Comparison of ENCODE assay signal across 28 cellular contexts in genomic region chr1:203828424-203828823, GRCh38. TPM values are rescaled to one million over a fixed set of nuclear protein-coding genes. Genes with fewer than 3 reads are reported as not detected.
DNase-seq lines count a peak whose midpoint lies in the region; ATAC-seq, FAIRE-seq and TF ChIP-seq lines count a peak whose summit lies in the region.
"Had no signal": no experiment of that assay in that cellular context is flagged by ENCODE, and none has a peak within 500 bp of the region (broad histone marks: within the 10 kb centered on the region; RNA-seq: fewer than 3 reads in every experiment).

No MANE protein-coding gene starts in this region.

- intact Hi-C loops in endothelial cell of umbilical vein (cut with micrococcal nuclease) (no loop called here), thyroid gland (cut with DNase I) (no loop called here)

- CTCF ChIA-PET in SK-N-SH (lab: Yijun Ruan, JAX) (no interaction called here), endothelial cell of umbilical vein (lab: Charles Lee) (no interaction called here)

- no peak for TF ChIP-seq RAD21 in SK-N-SH (IDR thresholded peaks at IDR 0.05; ENCODE audit: low read length)

- H3K9ac ChIP-seq in SK-N-SH = no peak overlapping the region
- H3K9ac ChIP-seq in endothelial cell of umbilical vein (replicated peaks; ENCODE audit: extremely low read depth, insufficient read depth, low read length) = no peak overlapping the region

- TF ChIP-seq CTCF in SK-N-SH (IDR thresholded peaks at IDR 0.05) = no peak
- TF ChIP-seq CTCF in endothelial cell of umbilical vein (IDR thresholded peaks at IDR 0.05; ENCODE audit: extremely low read depth in 1 of 2, insufficient read depth in 1 of 2, low read depth in 1 of 2, low read length in 2 of 2) = no peak
- no peak for TF ChIP-seq CTCF in thyroid gland (IDR thresholded peaks at IDR 0.05)

- H3K79me2 ChIP-seq in ACC112 (ENCODE audit: control insufficient read depth, insufficient read depth, low read length, unreplicated experiment) (peaks cover 34% of the 10 kb centered on the region), SK-N-SH (ENCODE audit: insufficient read depth) (peaks cover 55% of the 10 kb centered on the region), endothelial cell of umbilical vein (ENCODE audit: control insufficient read depth, insufficient read depth, low read length) (peaks cover 21% of the 10 kb centered on the region)

- peak overlapping the region; percentile 79 for H3K27ac ChIP-seq in ACC112 (ENCODE audit: low read depth, low read length)
- H3K27ac ChIP-seq in SK-N-SH (ENCODE audit: low read depth in 2 of 2, low read length in 1 of 2) = peak overlapping the region; percentile 43 to 62; a peak in 3 of 4 replicates
- peak overlapping the region; percentile 53 for H3K27ac ChIP-seq in endothelial cell of umbilical vein (ENCODE audit: insufficient read depth, low read depth, low read length)
- H3K27ac ChIP-seq in small intestine (ENCODE audit: low read depth in 1 of 2, low read length in 1 of 2) = no peak overlapping the region
- peak overlapping the region in 1 of 3 donors; percentile 22 for H3K27ac ChIP-seq in thyroid gland

- H3K9me1 ChIP-seq in endothelial cell of umbilical vein (replicated peaks; ENCODE audit: control insufficient read depth, extremely low read depth, insufficient read depth, low read length) = no peaks in the 10 kb centered on the region

- no peak for TF ChIP-seq EP300 in SK-N-SH (IDR thresholded peaks at IDR 0.05; ENCODE audit: borderline replicate concordance in 1 of 2, low read depth in 1 of 2, low read length in 1 of 2)

- no peak for TF ChIP-seq POLR2A in endothelial cell of umbilical vein (IDR thresholded peaks at IDR 0.05; ENCODE audit: low read depth, low read length)
- TF ChIP-seq POLR2A in thyroid gland (IDR thresholded peaks at IDR 0.05) = no peak

- no peaks in the 10 kb centered on the region for H3K27me3 ChIP-seq in ACC112 (ENCODE audit: insufficient read depth, low read length)
- H3K27me3 ChIP-seq in SK-N-SH (ENCODE audit: insufficient read depth) = no peaks in the 10 kb centered on the region
- no peaks in the 10 kb centered on the region for H3K27me3 ChIP-seq in endothelial cell of umbilical vein (ENCODE audit: control insufficient read depth in 2 of 2, insufficient read depth in 2 of 2, low read length in 2 of 2)
- H3K27me3 ChIP-seq in small intestine (ENCODE audit: control insufficient read depth in 2 of 2, insufficient read depth in 2 of 2, low read length in 2 of 2) = no peaks in the 10 kb centered on the region
- no peaks in the 10 kb centered on the region for H3K27me3 ChIP-seq in thyroid gland

- H3F3A ChIP-seq in SK-N-SH (replicated peaks; ENCODE audit: insufficient read depth) = peaks cover 21% of the 10 kb centered on the region

- no peak for FAIRE-seq in endothelial cell of umbilical vein (lab: Jason Lieb, UNC)
- FAIRE-seq in small intestine (lab: Jason Lieb, UNC) = no peak
- FAIRE-seq: GM18507, HepG2, K562 had no signal

- H3K4me1 ChIP-seq in ACC112 (ENCODE audit: control insufficient read depth, insufficient read depth, low read length, unreplicated experiment) (peaks cover 30% of the 10 kb centered on the region), SK-N-SH (ENCODE audit: control insufficient read depth in 1 of 2, insufficient read depth in 2 of 2, low read depth in 1 of 2, low read length in 1 of 2) (peaks cover 4 to 5% of the 10 kb centered on the region in 2 experiments; a peak in 2 of 4 replicates), endothelial cell of umbilical vein (ENCODE audit: control insufficient read depth, extremely low read depth, insufficient read depth, low read length) (peaks cover 18% of the 10 kb centered on the region), small intestine (ENCODE audit: control insufficient read depth in 2 of 2, insufficient read depth in 1 of 2, low read depth in 1 of 2, low read length in 1 of 2) (no peaks in the 10 kb centered on the region), thyroid gland (no peaks in the 10 kb centered on the region)

- H2AFZ ChIP-seq in ACC112 (ENCODE audit: low read length, unreplicated experiment) = no peak overlapping the region
- no peak overlapping the region for H2AFZ ChIP-seq in SK-N-SH (ENCODE audit: low read depth)
- H2AFZ ChIP-seq in endothelial cell of umbilical vein (ENCODE audit: low read depth, low read length) = no peak overlapping the region
- H2AFZ ChIP-seq: GM23338 had no signal

- H3K4me2 ChIP-seq in SK-N-SH = no peak overlapping the region
- peak overlapping the region; percentile 17 for H3K4me2 ChIP-seq in endothelial cell of umbilical vein (ENCODE audit: insufficient read depth, low read length)
- H3K4me2 ChIP-seq: GM23338 had no signal

- 14% methylated on average over 1 of the region's 1 CpG for WGBS in SK-N-SH (ENCODE audit: low lambda C conversion rate)
- 13 to 48% (median 29%) methylated on average over 1 of the region's 1 CpG for WGBS in small intestine, 3 donors
- 58 to 69% methylated on average over 1 of the region's 1 CpG for WGBS in thyroid gland, 2 donors

- peaks cover 36% of the 10 kb centered on the region for H3K36me3 ChIP-seq in ACC112 (ENCODE audit: insufficient read depth, low read length)
- peaks cover 75 to 83% of the 10 kb centered on the region in 2 experiments for H3K36me3 ChIP-seq in SK-N-SH (replicated peaks in 1 of 2; ENCODE audit: control insufficient read depth in 1 of 2, insufficient read depth in 2 of 2, low read length in 1 of 2)
- H3K36me3 ChIP-seq in endothelial cell of umbilical vein (ENCODE audit: control insufficient read depth in 2 of 2, extremely low read depth in 1 of 2, insufficient read depth in 2 of 2, low read length in 2 of 2) = peaks cover 11 to 21% of the 10 kb centered on the region in 2 experiments
- H3K36me3 ChIP-seq in small intestine (ENCODE audit: control insufficient read depth in 2 of 2, insufficient read depth in 2 of 2, low read length in 2 of 2) = peaks cover 9 to 18% of the 10 kb centered on the region in 2 donors
- peaks cover 43 to 54% of the 10 kb centered on the region in 2 donors for H3K36me3 ChIP-seq in thyroid gland

- DNase-seq in SK-N-SH (no peak), endothelial cell of umbilical vein (ENCODE audit: low read depth, low spot score) (no peak), small intestine (peak; percentile 30), thyroid gland (no peak)
- no peak for DNase-seq in stimulated activated naive CD4-positive, alpha-beta T cell treated with Interleukin-2 at 50 U/mL for 16 hours (lab: John Stamatoyannopoulos, UW)
- DNase-seq: 8988T; C1 segment of cervical spinal cord; CD4-positive, alpha-beta memory T cell; COR-L47; DMS53; H9; Kasumi-1; MV-4-11; NCI-H1105; NCI-H1436 treated with DMSO at 0.1 percent for 48 hours; NCI-H187 treated with DMSO at 0.1 percent for 48 hours; NCI-H2107; NCI-H446; NCI-H524 treated with DMSO at 0.1 percent for 48 hours; NCI-H774; RPMI8226; SHP77 had no signal

- no peak overlapping the region for H3K4me3 ChIP-seq in ACC112 (ENCODE audit: low read depth, low read length)
- H3K4me3 ChIP-seq in SK-N-SH (ENCODE audit: low read depth in 2 of 2, low read length in 1 of 2) = no peak overlapping the region
- H3K4me3 ChIP-seq in endothelial cell of umbilical vein (replicated peaks in 1 of 3; ENCODE audit: insufficient read depth in 1 of 3, low read depth in 1 of 3, low read length in 3 of 3) = no peak overlapping the region
- no peak overlapping the region for H3K4me3 ChIP-seq in small intestine (ENCODE audit: low read depth in 1 of 2, low read length in 2 of 2)
- no peak overlapping the region for H3K4me3 ChIP-seq in thyroid gland (replicated peaks in 1 of 3)
- H3K4me3 ChIP-seq: GM23338, K562 had no signal

- POLR2A ChIA-PET in SK-N-SH (lab: Yijun Ruan, JAX) = no interaction called here
- POLR2A ChIA-PET in endothelial cell of umbilical vein (lab: Charles Lee) = no interaction called here

- BruUV-seq in endothelial cell of umbilical vein (replicated peaks; lab: Mats Ljungman, UMichigan) = no TSS peak

- no peaks in the 10 kb centered on the region for H3K9me2 ChIP-seq in SK-N-SH

- ATAC-seq in HG03565 (IDR thresholded peaks at IDR 0.05; ENCODE audit: unreplicated experiment) = no peak
- ATAC-seq: GM23338, HepG2, K562 had no signal

- H4K20me1 ChIP-seq in SK-N-SH (ENCODE audit: insufficient read depth) (peaks cover 16% of the 10 kb centered on the region), endothelial cell of umbilical vein (replicated peaks; ENCODE audit: control insufficient read depth, extremely low read depth, insufficient read depth, low read length) (no peaks in the 10 kb centered on the region)

- dilution Hi-C loops in endothelial cell of umbilical vein (cut with MboI; ENCODE audit: extremely low pct_ligation_motif_present, low sequenced_read_pairs) = no loop called here

- H3K9me3 ChIP-seq in SK-N-SH (no peaks in the 10 kb centered on the region), endothelial cell of umbilical vein (replicated peaks; ENCODE audit: control insufficient read depth, insufficient read depth, low read length) (no peaks in the 10 kb centered on the region), small intestine (ENCODE audit: control insufficient read depth, low read depth) (no peaks in the 10 kb centered on the region), thyroid gland (no peaks in the 10 kb centered on the region)

RNA-seq across cellular contexts. Expression of gene SNRPE, which starts 33.0 kb away (rescaled TPM):
- polyA plus RNA-seq in SK-N-SH (2012; rRNA removed) (177 and 359 TPM in 2 replicates), endothelial cell of umbilical vein (161 and 196 TPM in 2 replicates), small intestine (100 to 1,000 TPM in 1 of 3 donors, 10 to 100 TPM in 2; 46.3 to 156 (median 81.1) TPM)
- 253 and 593 TPM in 2 replicates for polyA plus RNA-seq in SK-N-SH (2012; cell fraction: cytosol; rRNA removed)
- polyA plus RNA-seq in SK-N-SH (2012; cell fraction: nucleus; rRNA removed) = 114 and 138 TPM in 2 replicates
- total RNA-seq in endothelial cell of umbilical vein (199 and 219 TPM in 2 replicates), thyroid gland (10 to 100 TPM; 21.9 to 54.7 (median 38.5) TPM)
- 298 and 430 TPM in 2 replicates for polyA plus RNA-seq in endothelial cell of umbilical vein (2011; cell fraction: cytosol; rRNA removed)
- 106 and 139 TPM in 2 replicates for polyA plus RNA-seq in endothelial cell of umbilical vein (2011; cell fraction: nucleus; rRNA removed)
- polyA plus RNA-seq in endothelial cell of umbilical vein (2012) = 195 and 332 TPM in 2 replicates
- polyA minus RNA-seq in endothelial cell of umbilical vein = 34.8 and 53.7 TPM in 2 replicates
- polyA minus RNA-seq in endothelial cell of umbilical vein (2011; cell fraction: cytosol; rRNA and poly(A)+ RNA removed) = 46.9 TPM
- polyA minus RNA-seq in endothelial cell of umbilical vein (2011; cell fraction: nucleus; rRNA and poly(A)+ RNA removed) = 17.9 and 26.9 TPM in 2 replicates

RNA-seq across cellular contexts. Expression of gene ZBED6, which starts 33.0 kb away (rescaled TPM):
- polyA plus RNA-seq in SK-N-SH (2012; rRNA removed) = 2.5 and 3.2 TPM in 2 replicates
- polyA plus RNA-seq in SK-N-SH (2012; cell fraction: cytosol; rRNA removed) = 1.6 and 2.4 TPM in 2 replicates
- polyA plus RNA-seq in SK-N-SH (2012; cell fraction: nucleus; rRNA removed) = 3.7 and 6.8 TPM in 2 replicates
- 36.7 and 38.9 TPM in 2 replicates for total RNA-seq in endothelial cell of umbilical vein
- 5.2 and 6.4 TPM in 2 replicates for polyA plus RNA-seq in endothelial cell of umbilical vein
- polyA plus RNA-seq in endothelial cell of umbilical vein (2011; cell fraction: cytosol; rRNA removed) = 4.9 and 5.5 TPM in 2 replicates
- polyA plus RNA-seq in endothelial cell of umbilical vein (2011; cell fraction: nucleus; rRNA removed) = 26.1 and 29.9 TPM in 2 replicates
- polyA plus RNA-seq in endothelial cell of umbilical vein (2012) = 7.6 and 10.9 TPM in 2 replicates
- 50.5 and 50.9 TPM in 2 replicates for polyA minus RNA-seq in endothelial cell of umbilical vein
- 15.3 TPM for polyA minus RNA-seq in endothelial cell of umbilical vein (2011; cell fraction: cytosol; rRNA and poly(A)+ RNA removed)
- polyA minus RNA-seq in endothelial cell of umbilical vein (2011; cell fraction: nucleus; rRNA and poly(A)+ RNA removed) = 57.6 and 84.5 TPM in 2 replicates
- polyA plus RNA-seq in small intestine = 1 to 10 TPM in 1 of 3 donors, under 1 TPM in 2; 0.27 to 2.2 (median 0.89) TPM
- 10 to 100 TPM; 17.6 to 33.2 (median 28.5) TPM for total RNA-seq in thyroid gland

RNA-seq across cellular contexts. Expression of gene ZC3H11A, which starts 33.0 kb away (rescaled TPM):
- polyA plus RNA-seq in SK-N-SH (2012; rRNA removed) (38.0 and 49.6 TPM in 2 replicates), endothelial cell of umbilical vein (30.2 and 36.8 TPM in 2 replicates), small intestine (10 to 100 TPM; 36.5 to 46.7 (median 37.9) TPM)
- polyA plus RNA-seq in SK-N-SH (2012; cell fraction: cytosol; rRNA removed) = 46.4 and 51.3 TPM in 2 replicates
- 59.8 and 83.2 TPM in 2 replicates for polyA plus RNA-seq in SK-N-SH (2012; cell fraction: nucleus; rRNA removed)
- total RNA-seq in endothelial cell of umbilical vein (66.6 and 72.6 TPM in 2 replicates), thyroid gland (100 to 1,000 TPM; 108 to 166 (median 131) TPM)
- 57.9 and 59.4 TPM in 2 replicates for polyA plus RNA-seq in endothelial cell of umbilical vein (2011; cell fraction: cytosol; rRNA removed)
- 123 and 154 TPM in 2 replicates for polyA plus RNA-seq in endothelial cell of umbilical vein (2011; cell fraction: nucleus; rRNA removed)
- 44.1 and 49.9 TPM in 2 replicates for polyA plus RNA-seq in endothelial cell of umbilical vein (2012)
- polyA minus RNA-seq in endothelial cell of umbilical vein = 59.0 and 68.1 TPM in 2 replicates
- 66.4 TPM for polyA minus RNA-seq in endothelial cell of umbilical vein (2011; cell fraction: cytosol; rRNA and poly(A)+ RNA removed)
- 82.9 and 92.1 TPM in 2 replicates for polyA minus RNA-seq in endothelial cell of umbilical vein (2011; cell fraction: nucleus; rRNA and poly(A)+ RNA removed)

Comparison
In these comparisons a context has a peak if more than half of its experiments do, and no peak if none do; other contexts are left out.
1. H3K27ac ChIP-seq: peak in ACC112 (single experiment), SK-N-SH (2 of 2) and endothelial cell of umbilical vein (single experiment); none in small intestine (0 of 2).